ENCODE assay signal across 14 cellular contexts in the genomic region with DNA sequence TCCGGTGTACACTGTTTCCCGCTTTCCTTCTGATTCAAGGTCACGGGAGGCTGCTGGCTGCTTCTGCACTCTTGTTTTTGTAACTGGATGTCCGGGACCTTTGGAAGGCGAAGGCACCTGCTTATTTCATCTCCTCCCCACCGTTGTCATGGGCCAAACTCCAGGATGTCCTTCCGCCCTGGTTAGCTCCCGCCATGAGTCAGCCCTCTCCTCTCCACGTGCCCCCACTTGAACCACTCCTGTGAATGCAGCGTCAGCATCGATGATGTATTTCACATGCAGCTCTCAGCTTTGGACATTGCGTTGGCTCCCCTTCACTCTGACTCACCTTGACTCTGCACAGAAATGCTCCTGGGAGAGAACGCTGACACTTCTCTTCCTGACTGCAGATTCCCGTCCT. TPM values are rescaled to one million over a fixed set of nuclear protein-coding genes. Genes with fewer than 3 reads are reported as not detected.
DNase-seq lines count a peak whose midpoint lies in the region; ATAC-seq, FAIRE-seq and TF ChIP-seq lines count a peak whose summit lies in the region.
"Had no signal": no experiment of that assay in that cellular context is flagged by ENCODE, and none has a peak within 500 bp of the region (broad histone marks: within the 10 kb centered on the region; RNA-seq: fewer than 3 reads in every experiment).

No MANE protein-coding gene starts in this region.

- H3K4me2 ChIP-seq in mesenchymal stem cell (ENCODE audit: low read length, poor library complexity, severe bottlenecking) = no peak overlapping the region
- H3K4me2 ChIP-seq: KMS-11 had no signal

- TF ChIP-seq POLR2A in GM12892 (IDR thresholded peaks at IDR 0.05; ENCODE audit: low read depth, low read length) = no peak

- no peaks in the 10 kb centered on the region for H3K9me3 ChIP-seq in mesenchymal stem cell (ENCODE audit: control insufficient read depth, low read length)
- H3K9me3 ChIP-seq: spleen had no signal

- no peak overlapping the region for H3K9ac ChIP-seq in mesenchymal stem cell (ENCODE audit: low read length)
- H3K9ac ChIP-seq: KMS-11 had no signal

- H2BK15ac ChIP-seq in mesenchymal stem cell (ENCODE audit: low read depth, poor library complexity, severe bottlenecking) = no peak overlapping the region

- in situ Hi-C loops in astrocyte of the spinal cord (cut with HindIII; ENCODE audit: low sequenced_read_pairs) = no loop called here

- no peak overlapping the region for H3K27ac ChIP-seq in mesenchymal stem cell (ENCODE audit: low read length, poor library complexity, severe bottlenecking)
- H3K27ac ChIP-seq: coronary artery, KMS-11, spleen, WERI-Rb-1 had no signal

- H3K79me1 ChIP-seq in mesenchymal stem cell (replicated peaks; ENCODE audit: low read length, poor library complexity, severe bottlenecking) = no peaks in the 10 kb centered on the region

- ATAC-seq in HG02852 (IDR thresholded peaks at IDR 0.05; ENCODE audit: unreplicated experiment) = no peak
- ATAC-seq: activated T-cell treated with anti-CD3 and anti-CD28 coated beads, Interleukin-2, amount 50 U/mL, for 72 hours had no signal

- WGBS in mesenchymal stem cell = 61% methylated on average over 14 of the region's 14 CpGs

- no peak overlapping the region for H3K4me3 ChIP-seq in astrocyte of the spinal cord (ENCODE audit: low read depth, low read length)
- no peak overlapping the region for H3K4me3 ChIP-seq in mesenchymal stem cell (ENCODE audit: insufficient read depth in 1 of 2, low read depth in 1 of 2, low read length in 2 of 2)
- H3K4me3 ChIP-seq: coronary artery, spleen had no signal

- no peak overlapping the region for H3K4ac ChIP-seq in mesenchymal stem cell (ENCODE audit: low read depth in 1 of 2, low read length in 2 of 2)

- DNase-seq in Daoy (ENCODE audit: low read depth) (peak; percentile 96), NCI-H2227 (lab: John Stamatoyannopoulos, UW; ENCODE audit: unreplicated experiment) (peak; percentile 57), astrocyte of the spinal cord (ENCODE audit: low read depth, low spot score) (peak; percentile 50), mesenchymal stem cell (peak; percentile 28), GM12892 (ENCODE audit: insufficient read length) (no peak), NCI-H128 (lab: John Stamatoyannopoulos, UW; ENCODE audit: unreplicated experiment) (no peak)
- DNase-seq in stimulated activated CD4-positive, alpha-beta T cell treated with anti-CD3 and anti-CD28 coated beads, Interleukin-12 subunit alpha, Interleukin-12 subunit beta, amount 100 ng/mL, for 4 hours = no peak
- DNase-seq: activated T-cell treated with anti-CD3 and anti-CD28 coated beads, Interleukin-2, amount 50 U/mL, for 72 hours; CD4-positive, alpha-beta memory T cell; spleen; WERI-Rb-1 had no signal

- H3K23ac ChIP-seq in mesenchymal stem cell (ENCODE audit: low read length in 2 of 2) = no peak overlapping the region

- FAIRE-seq in GM12892 (lab: Jason Lieb, UNC) = no peak

- no peak overlapping the region for H2BK12ac ChIP-seq in mesenchymal stem cell (ENCODE audit: low read length in 2 of 2)

- H3K18ac ChIP-seq in mesenchymal stem cell (ENCODE audit: low read depth in 1 of 2, low read length in 2 of 2) = no peak overlapping the region

- no peak overlapping the region for H4K8ac ChIP-seq in mesenchymal stem cell (ENCODE audit: low read length)

- H3K27me3 ChIP-seq in mesenchymal stem cell (ENCODE audit: control insufficient read depth in 1 of 2, insufficient read depth in 1 of 2, low read length in 2 of 2) = peaks cover 0 to 24% of the 10 kb centered on the region in 2 experiments

- H3K14ac ChIP-seq in mesenchymal stem cell (ENCODE audit: low read length in 2 of 2) = peak overlapping the region in 1 of 2 experiments; percentile 36

- no peak overlapping the region for H2BK120ac ChIP-seq in mesenchymal stem cell (ENCODE audit: low read depth, low read length)

- no peak overlapping the region for H2AK5ac ChIP-seq in mesenchymal stem cell (ENCODE audit: low read length, severe bottlenecking)

- H2BK5ac ChIP-seq in mesenchymal stem cell (ENCODE audit: low read depth, low read length, poor library complexity, severe bottlenecking) = no peak overlapping the region

- no peak overlapping the region for H2AFZ ChIP-seq in mesenchymal stem cell (ENCODE audit: low read depth, low read length)

- peaks cover 2% of the 10 kb centered on the region for H3K4me1 ChIP-seq in mesenchymal stem cell (ENCODE audit: control insufficient read depth, insufficient read depth, low read depth, low read length)

- no peaks in the 10 kb centered on the region for H3K36me3 ChIP-seq in mesenchymal stem cell (ENCODE audit: control insufficient read depth in 1 of 2, insufficient read depth in 2 of 2, low read depth in 1 of 2, low read length in 2 of 2)
- H3K36me3 ChIP-seq: spleen, WERI-Rb-1 had no signal

- no peak for TF ChIP-seq CTCF in astrocyte of the spinal cord (IDR thresholded peaks at IDR 0.05; ENCODE audit: low read depth, low read length)

- H4K91ac ChIP-seq in mesenchymal stem cell (ENCODE audit: low read length) = no peak overlapping the region

RNA-seq across cellular contexts. Expression of a gene that starts 5.5 kb away (rescaled TPM):
- total RNA-seq in Daoy (2014; rRNA removed; shearing (Covaris generic)) = not detected in 2 replicates
- polyA plus RNA-seq in mesenchymal stem cell (2013, experiment 1 of 2) = not detected
- polyA plus RNA-seq in mesenchymal stem cell (2013, experiment 2 of 2) = not detected
- polyA plus RNA-seq in GM12892 (2012; ENCODE audit: missing spikeins) = not detected
- total RNA-seq: activated T-cell treated with anti-CD3 and anti-CD28 coated beads, Interleukin-2, amount 50 U/mL, for 72 hours; CD4-positive, alpha-beta memory T cell; spleen had no signal
- polyA plus RNA-seq: CD4-positive, alpha-beta memory T cell; spleen had no signal

RNA-seq across cellular contexts. Expression of a gene that starts 27.3 kb away (rescaled TPM):
- total RNA-seq in Daoy (2014; rRNA removed; shearing (Covaris generic)) = not detected in 2 replicates
- 0.03 TPM for polyA plus RNA-seq in mesenchymal stem cell (2013, experiment 1 of 2)
- 0.03 TPM for polyA plus RNA-seq in mesenchymal stem cell (2013, experiment 2 of 2)
- not detected for polyA plus RNA-seq in GM12892 (2012; ENCODE audit: missing spikeins)
- total RNA-seq: activated T-cell treated with anti-CD3 and anti-CD28 coated beads, Interleukin-2, amount 50 U/mL, for 72 hours; CD4-positive, alpha-beta memory T cell; spleen had no signal
- polyA plus RNA-seq: CD4-positive, alpha-beta memory T cell had no signal

RNA-seq across cellular contexts. Expression of a gene that starts 29.2 kb away (rescaled TPM):
- total RNA-seq in Daoy (2014; rRNA removed; shearing (Covaris generic)) = 24.3 and 36.4 TPM in 2 replicates
- polyA plus RNA-seq in mesenchymal stem cell (2013, experiment 1 of 2) = 18.1 TPM
- 17.4 TPM for polyA plus RNA-seq in mesenchymal stem cell (2013, experiment 2 of 2)
- 6.4 TPM for polyA plus RNA-seq in GM12892 (2012; ENCODE audit: missing spikeins)

RNA-seq across cellular contexts. Expression of a gene that starts 31.8 kb away (rescaled TPM):
- total RNA-seq in Daoy (2014; rRNA removed; shearing (Covaris generic)) = not detected in 2 replicates
- not detected for polyA plus RNA-seq in mesenchymal stem cell (2013, experiment 1 of 2)
- polyA plus RNA-seq in mesenchymal stem cell (2013, experiment 2 of 2) = not detected
- polyA plus RNA-seq in GM12892 (2012; ENCODE audit: missing spikeins) = not detected
- total RNA-seq: activated T-cell treated with anti-CD3 and anti-CD28 coated beads, Interleukin-2, amount 50 U/mL, for 72 hours; CD4-positive, alpha-beta memory T cell; spleen had no signal
- polyA plus RNA-seq: CD4-positive, alpha-beta memory T cell; spleen had no signal

RNA-seq across cellular contexts. Expression of a gene that starts 49.2 kb away (rescaled TPM):
- 18.8 and 43.8 TPM in 2 replicates for total RNA-seq in Daoy (2014; rRNA removed; shearing (Covaris generic))
- polyA plus RNA-seq in mesenchymal stem cell (2013, experiment 1 of 2) = 20.5 TPM
- 20.3 TPM for polyA plus RNA-seq in mesenchymal stem cell (2013, experiment 2 of 2)
- polyA plus RNA-seq in GM12892 (2012; ENCODE audit: missing spikeins) = 4.0 TPM

Comparison
In these comparisons a context has a peak if more than half of its experiments do, and no peak if none do; other contexts are left out.
1. DNase-seq: peak in Daoy (single experiment), NCI-H2227 (single experiment), astrocyte of the spinal cord (single experiment) and mesenchymal stem cell (single experiment); none in GM12892 (single experiment), NCI-H128 (single experiment) and stimulated activated CD4-positive, alpha-beta T cell treated with anti-CD3 and anti-CD28 coated beads, Interleukin-12 subunit alpha, Interleukin-12 subunit beta, amount 100 ng/mL, for 4 hours (single experiment).